8 cellular contexts compared by ENCODE assay signal in the genomic region with DNA sequence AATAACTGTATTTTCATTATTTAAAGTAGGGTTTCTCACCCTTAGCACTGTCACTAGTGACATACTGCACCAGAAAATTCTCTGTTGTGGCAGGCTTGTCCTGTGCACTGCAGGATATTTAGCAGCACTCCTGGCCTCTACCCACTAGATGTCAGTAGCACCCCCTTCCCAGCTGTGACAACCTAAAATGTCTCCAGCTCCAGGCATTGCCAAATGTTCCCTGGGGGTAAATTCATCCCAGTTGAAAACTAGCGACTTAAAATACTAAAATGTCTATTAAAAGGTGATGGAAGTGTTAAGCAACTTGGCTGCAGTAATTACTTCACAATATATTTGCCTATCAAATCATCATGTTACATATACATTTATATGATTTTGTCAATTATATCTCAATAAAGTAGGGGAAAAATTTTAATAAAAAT.
DNase-seq lines count a peak whose midpoint lies in the region; ATAC-seq and TF ChIP-seq lines count a peak whose summit lies in the region.

No MANE protein-coding gene starts in this region.

- peaks cover 0 to 10% of the 10 kb centered on the region in 2 donors for H3K36me3 ChIP-seq in left lung

- intact Hi-C loops in left lung (cut with DNase I), result loop anchor here in 1 of 2 donors (10.0 kb wide), 1 partner anchor 162 kb away; no protein-coding TSS in a partner anchor

- ATAC-seq in HG02852 (IDR thresholded peaks at IDR 0.05; ENCODE audit: unreplicated experiment), result peak; percentile 56
- peak; percentile 99 for ATAC-seq in left lung
- ATAC-seq in GM21423 (IDR thresholded peaks at IDR 0.05; ENCODE audit: unreplicated experiment), result no peak

- POLR2A ChIA-PET in GM10248 (lab: Yijun Ruan, JAX), result no interaction called here

- peak; percentile 85 for TF ChIP-seq CTCF in GM10248 (IDR thresholded peaks at IDR 0.05; ENCODE audit: control extremely low read depth, extremely low read depth, low read depth, missing control alignments)
- TF ChIP-seq CTCF in WI38 (IDR thresholded peaks at IDR 0.05; ENCODE audit: low read depth, low read length), result peak; percentile 87
- peak; percentile 66 to 75 for TF ChIP-seq CTCF in left lung (IDR thresholded peaks at IDR 0.05)

- no peaks in the 10 kb centered on the region for H3K4me1 ChIP-seq in left lung

- H3K4me3 ChIP-seq in WI38 (ENCODE audit: low read depth, low read length), result no peak overlapping the region
- no peak overlapping the region for H3K4me3 ChIP-seq in left lung

- no peak overlapping the region for H3K27ac ChIP-seq in left lung

- no peaks in the 10 kb centered on the region for H3K27me3 ChIP-seq in left lung

- DNase-seq in GM10248 (ENCODE audit: extremely low spot score) (peak; percentile 34), NCI-H2196 treated with DMSO at 0.1 percent for 48 hours (lab: John Stamatoyannopoulos, UW; ENCODE audit: unreplicated experiment) (peak; percentile 6), cerebellum (ENCODE audit: low spot score) (peak; percentile 38), left lung (peak in 1 of 2 donors; percentile 42)
- DNase-seq in stimulated activated CD4-positive, alpha-beta T cell treated with anti-CD3 and anti-CD28 coated beads, TNF-alpha, amount 100 ng/mL, for 24 hours (ENCODE audit: low read depth in 3 of 3), result peak; percentile 11 to 45 (median 43)

- CTCF ChIA-PET in GM10248 (lab: Yijun Ruan, JAX), result interaction anchor here (0.6 to 5.1 kb wide), 16 partner anchors 8 to 170 kb away, joined by 3 to 50 read pairs (median 4); no protein-coding TSS in a partner anchor

- H3K9me3 ChIP-seq in left lung, result no peaks in the 10 kb centered on the region
